30 cellular contexts compared by ENCODE assay signal in the genomic region with DNA sequence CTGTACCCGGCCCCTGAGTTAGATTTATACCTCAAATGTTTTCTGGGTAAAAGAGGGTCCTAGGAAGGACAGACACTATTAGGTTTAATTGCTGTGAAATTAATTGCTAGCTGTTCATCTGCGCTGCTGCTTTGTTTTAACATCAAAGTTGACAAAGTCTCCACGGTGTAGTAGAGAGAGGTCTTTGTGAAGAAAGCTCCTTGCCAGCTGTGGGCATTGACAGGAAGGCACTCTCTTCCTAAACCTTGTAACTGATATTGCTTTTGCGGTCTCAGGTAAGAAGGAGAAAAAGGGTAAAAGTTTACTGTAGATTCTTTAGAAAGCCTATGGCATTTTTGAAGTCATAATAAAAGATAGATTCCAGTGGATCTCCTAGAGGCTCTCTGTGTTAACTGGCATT.
"Had no signal": no experiment of that assay in that cellular context is flagged by ENCODE, and none has a peak within 500 bp of the region (broad histone marks: within the 10 kb centered on the region; RNA-seq: fewer than 3 reads in every experiment).

No MANE protein-coding gene starts in this region.

- DNase-seq: activated CD4-positive, alpha-beta T cell treated with anti-CD3 and anti-CD28 coated beads, Interleukin-2, amount 10 ng/mL, durations not matched to agents 7 days and 5 days; activated CD4-positive, CD25-positive, alpha-beta regulatory T cell treated with anti-CD3 and anti-CD28 coated beads, Interleukin-2, amount 50 U/mL, for 72 hours; activated CD8-positive, alpha-beta memory T cell treated with anti-CD3 and anti-CD28 coated beads, Interleukin-2, amount 10 ng/mL, durations not matched to agents 7 days and 5 days; activated CD8-positive, alpha-beta T cell treated with anti-CD3 and anti-CD28 coated beads for 36 hours; activated gamma-delta T cell; activated naive CD4-positive, alpha-beta T cell treated with anti-CD3 and anti-CD28 coated beads, Interleukin-2, amount 50 U/mL, for 16 hours; activated naive CD8-positive, alpha-beta T cell treated with anti-CD3 and anti-CD28 coated beads, Interleukin-2, amount 50 U/mL, for 24 hours; activated T-cell treated with anti-CD3 and anti-CD28 coated beads for 4 hours; anterior cingulate cortex; brain microvascular endothelial cell; caudate nucleus; dermis blood vessel endothelial cell; effector memory CD4-positive, alpha-beta T cell; glutamatergic neuron; hippocampal formation; left ventricle myocardium superior; mammary epithelial cell; ovary; psoas muscle; right cardiac atrium; stimulated activated CD4-positive, alpha-beta T cell treated with anti-CD3 and anti-CD28 coated beads, Interleukin-1b, Interleukin-23, amount 100 ng/mL, for 48 hours; stimulated activated naive CD8-positive, alpha-beta T cell treated with anti-CD3 and anti-CD28 coated beads, Interleukin-15, amount 100 ng/mL, for 72 hours; trophoblast cell; WERI-Rb-1 had no signal

- H3K27me3 ChIP-seq: brain microvascular endothelial cell, neutrophil, ovary, vagina had no signal

- H3K4me1 Mint-ChIP-seq: activated CD4-positive, alpha-beta T cell treated with anti-CD3 and anti-CD28 coated beads, Interleukin-2, amount 10 ng/mL, durations not matched to agents 7 days and 5 days; activated CD8-positive, alpha-beta memory T cell treated with anti-CD3 and anti-CD28 coated beads, Interleukin-2, amount 10 ng/mL, durations not matched to agents 7 days and 5 days; activated naive CD8-positive, alpha-beta T cell treated with anti-CD3 and anti-CD28 coated beads, Interleukin-2, amount 50 U/mL, for 24 hours; stimulated activated effector memory CD8-positive, alpha-beta T cell treated with anti-CD3 and anti-CD28 coated beads, Interleukin-12 subunit alpha, Interleukin-12 subunit beta, amount 100 ng/mL, for 72 hours; stimulated activated naive CD8-positive, alpha-beta T cell treated with anti-CD3 and anti-CD28 coated beads, Interleukin-15, amount 100 ng/mL, for 72 hours had no signal

- H3K4me1 ChIP-seq: vagina had no signal

- ATAC-seq: activated CD8-positive, alpha-beta memory T cell treated with anti-CD3 and anti-CD28 coated beads, Interleukin-2, amount 10 ng/mL, durations not matched to agents 7 days and 5 days; activated CD8-positive, alpha-beta T cell treated with anti-CD3 and anti-CD28 coated beads for 36 hours; activated naive CD8-positive, alpha-beta T cell treated with anti-CD3 and anti-CD28 coated beads, Interleukin-2, amount 50 U/mL, for 24 hours; left ventricle myocardium superior; right cardiac atrium; stimulated activated effector memory CD8-positive, alpha-beta T cell treated with anti-CD3 and anti-CD28 coated beads, Interleukin-12 subunit alpha, Interleukin-12 subunit beta, amount 100 ng/mL, for 72 hours; stimulated activated naive CD8-positive, alpha-beta T cell treated with anti-CD3 and anti-CD28 coated beads, Interleukin-15, amount 100 ng/mL, for 72 hours had no signal

- H3K9me3 Mint-ChIP-seq: activated CD4-positive, alpha-beta T cell treated with anti-CD3 and anti-CD28 coated beads, Interleukin-2, amount 10 ng/mL, durations not matched to agents 7 days and 5 days; stimulated activated naive CD8-positive, alpha-beta T cell treated with anti-CD3 and anti-CD28 coated beads, Interleukin-15, amount 100 ng/mL, for 72 hours; T-helper 2 cell treated with Interferon-gamma antibody and Interleukin-4, amounts not matched to agents 5 μg/mL and 100 μg/mL, for 36 hours had no signal

- H3K36me3 Mint-ChIP-seq: activated CD8-positive, alpha-beta memory T cell treated with anti-CD3 and anti-CD28 coated beads, Interleukin-2, amount 10 ng/mL, durations not matched to agents 7 days and 5 days; stimulated activated effector memory CD8-positive, alpha-beta T cell treated with anti-CD3 and anti-CD28 coated beads, Interleukin-12 subunit alpha, Interleukin-12 subunit beta, amount 100 ng/mL, for 72 hours had no signal

- H3K36me3 ChIP-seq: brain microvascular endothelial cell, neutrophil, ovary, vagina had no signal

- H3K27me3 Mint-ChIP-seq: activated CD8-positive, alpha-beta memory T cell treated with anti-CD3 and anti-CD28 coated beads, Interleukin-2, amount 10 ng/mL, durations not matched to agents 7 days and 5 days; stimulated activated naive CD8-positive, alpha-beta T cell treated with anti-CD3 and anti-CD28 coated beads, Interleukin-15, amount 100 ng/mL, for 72 hours had no signal

- H3K4me3 ChIP-seq: ovary, psoas muscle, vagina had no signal

- H3K9me3 ChIP-seq: neutrophil, ovary, psoas muscle, vagina had no signal

- H3K27ac ChIP-seq: neutrophil, ovary, psoas muscle, vagina, WERI-Rb-1 had no signal

- H3K4me3 Mint-ChIP-seq: activated CD4-positive, alpha-beta T cell treated with anti-CD3 and anti-CD28 coated beads, Interleukin-2, amount 10 ng/mL, durations not matched to agents 7 days and 5 days; activated CD8-positive, alpha-beta memory T cell treated with anti-CD3 and anti-CD28 coated beads, Interleukin-2, amount 10 ng/mL, durations not matched to agents 7 days and 5 days; activated CD8-positive, alpha-beta T cell treated with anti-CD3 and anti-CD28 coated beads for 36 hours; activated naive CD8-positive, alpha-beta T cell treated with anti-CD3 and anti-CD28 coated beads, Interleukin-2, amount 50 U/mL, for 24 hours; activated T-helper 1 cell treated with anti-CD3 and anti-CD28 coated beads, Interleukin-12 subunit alpha, Interleukin-12 subunit beta, Interleukin-2, Interleukin-4 antibody, amounts not matched to agents 30 ng/mL and 10 ng/mL and 1 ng/mL, durations not matched to agents 14 hours and 24 hours and 36 hours; nephron; stimulated activated effector memory CD8-positive, alpha-beta T cell treated with anti-CD3 and anti-CD28 coated beads, Interleukin-12 subunit alpha, Interleukin-12 subunit beta, amount 100 ng/mL, for 72 hours; stimulated activated naive CD8-positive, alpha-beta T cell treated with anti-CD3 and anti-CD28 coated beads, Interleukin-15, amount 100 ng/mL, for 72 hours; T-helper 2 cell treated with Interferon-gamma antibody and Interleukin-4, amounts not matched to agents 5 μg/mL and 100 μg/mL, for 36 hours had no signal

- H3K27ac Mint-ChIP-seq: activated CD4-positive, alpha-beta T cell treated with anti-CD3 and anti-CD28 coated beads, Interleukin-2, amount 10 ng/mL, durations not matched to agents 7 days and 5 days; activated CD8-positive, alpha-beta memory T cell treated with anti-CD3 and anti-CD28 coated beads, Interleukin-2, amount 10 ng/mL, durations not matched to agents 7 days and 5 days; activated CD8-positive, alpha-beta T cell treated with anti-CD3 and anti-CD28 coated beads for 36 hours; activated naive CD8-positive, alpha-beta T cell treated with anti-CD3 and anti-CD28 coated beads, Interleukin-2, amount 50 U/mL, for 24 hours; activated T-helper 1 cell treated with anti-CD3 and anti-CD28 coated beads, Interleukin-12 subunit alpha, Interleukin-12 subunit beta, Interleukin-2, Interleukin-4 antibody, amounts not matched to agents 30 ng/mL and 10 ng/mL and 1 ng/mL, durations not matched to agents 14 hours and 24 hours and 36 hours; nephron; stimulated activated effector memory CD8-positive, alpha-beta T cell treated with anti-CD3 and anti-CD28 coated beads, Interleukin-12 subunit alpha, Interleukin-12 subunit beta, amount 100 ng/mL, for 72 hours; stimulated activated naive CD8-positive, alpha-beta T cell treated with anti-CD3 and anti-CD28 coated beads, Interleukin-15, amount 100 ng/mL, for 72 hours; T-helper 2 cell treated with Interferon-gamma antibody and Interleukin-4, amounts not matched to agents 5 μg/mL and 100 μg/mL, for 36 hours had no signal
